ENCODE assay signal across 8 cellular contexts in the genomic region with DNA sequence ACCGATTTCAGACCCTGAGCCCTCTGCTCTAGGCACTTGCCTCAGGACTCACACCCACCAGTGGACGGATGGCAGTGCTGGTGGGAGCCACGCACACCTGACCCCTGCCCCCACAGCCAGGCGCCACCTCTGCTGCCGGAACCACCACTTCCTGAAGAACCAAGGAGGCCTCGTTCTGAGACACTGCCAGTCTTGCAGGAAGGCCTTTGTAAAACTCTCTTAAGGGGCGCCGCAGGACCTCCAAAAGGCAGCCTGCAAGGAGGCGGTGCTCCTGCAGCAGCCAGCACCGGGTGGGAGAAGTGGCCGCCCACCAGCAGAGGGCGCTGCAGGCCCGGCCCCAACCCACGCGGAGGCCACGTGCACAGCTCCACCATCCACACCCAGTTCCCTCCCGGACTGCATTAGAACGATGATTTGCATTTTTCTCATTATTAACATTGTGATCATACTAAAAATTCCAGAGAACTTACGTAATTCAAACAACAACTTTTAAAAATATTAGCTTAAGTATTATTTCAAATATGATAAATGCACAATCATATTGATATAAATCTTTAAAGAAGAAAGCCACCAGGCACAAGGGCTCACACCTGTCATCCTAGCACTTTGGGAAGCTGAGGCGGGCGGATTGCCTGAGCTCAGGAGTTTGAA. TPM values are rescaled to one million over a fixed set of nuclear protein-coding genes. Genes with fewer than 3 reads are reported as not detected.
DNase-seq lines count a peak whose midpoint lies in the region; ATAC-seq and TF ChIP-seq lines count a peak whose summit lies in the region.

No MANE protein-coding gene starts in this region.

- H3K4me1 Mint-ChIP-seq in CD14-positive monocyte, result peaks cover 15% of the 10 kb centered on the region

- H3K9me3 Mint-ChIP-seq in CD14-positive monocyte, result peaks cover 0 to 4% (median 0%) of the 10 kb centered on the region in 7 donors

- DNase-seq in CD14-positive monocyte (ENCODE audit: low spot score) (peak; percentile 58), HT-29 (ENCODE audit: low spot score) (peak; percentile 38), cerebellar cortex (ENCODE audit: low spot score) (peak; percentile 13), lung microvascular endothelial cell (ENCODE audit: low read depth in 2 of 2) (peak; percentile 43 to 49), DMS114 treated with DMSO at 0.1 percent for 48 hours (lab: John Stamatoyannopoulos, UW; ENCODE audit: unreplicated experiment) (no peak)
- peak; percentile 80 for DNase-seq in activated CD4-positive, CD25-positive, alpha-beta regulatory T cell treated with anti-CD3 and anti-CD28 coated beads, Interleukin-2, amount 50 U/mL, for 72 hours
- DNase-seq in stimulated activated CD8-positive, alpha-beta memory T cell treated with anti-CD3 and anti-CD28 coated beads, Interleukin-7, amount 100 ng/mL, for 24 hours (ENCODE audit: low read depth), result peak; percentile 58

- no peak for ATAC-seq in GM19023 (IDR thresholded peaks at IDR 0.05; ENCODE audit: unreplicated experiment)

- intact Hi-C loops in CD14-positive monocyte (cut with micrococcal nuclease), result no loop called here

- H3K4me3 Mint-ChIP-seq in CD14-positive monocyte, result no peak overlapping the region

- H3K36me3 Mint-ChIP-seq in CD14-positive monocyte, result peaks cover 24 to 26% of the 10 kb centered on the region in 2 donors

- peak; percentile 78 for TF ChIP-seq CTCF in CD14-positive monocyte (IDR thresholded peaks at IDR 0.05)

- H3K27ac Mint-ChIP-seq in CD14-positive monocyte, result no peak overlapping the region

- H3K27me3 Mint-ChIP-seq in CD14-positive monocyte (ENCODE audit: low read depth in 3 of 3), result peaks cover 0 to 1% (median 1%) of the 10 kb centered on the region in 3 donors

RNA-seq across cellular contexts. Expression of a gene that starts 12.8 kb away (rescaled TPM):
- 1 to 10 TPM; 4.8 to 7.6 TPM for polyA plus RNA-seq in CD14-positive monocyte
- 5.5 and 5.8 TPM in 2 replicates for total RNA-seq in HT-29 (2014; rRNA removed; shearing (Covaris generic))
- total RNA-seq in lung microvascular endothelial cell, result 16.8 and 23.8 TPM in 2 replicates

RNA-seq across cellular contexts. Expression of a gene that starts 45.6 kb away (rescaled TPM):
- polyA plus RNA-seq in CD14-positive monocyte, result 100 to 1,000 TPM; 366 to 443 TPM
- 1,255 and 1,381 TPM in 2 replicates for total RNA-seq in HT-29 (2014; rRNA removed; shearing (Covaris generic))
- total RNA-seq in lung microvascular endothelial cell, result 296 and 515 TPM in 2 replicates
